Comparison of ENCODE assay signal across 1 cellular context in genomic region chr3:122642935-122643334, GRCh38.
TF ChIP-seq lines count a peak whose summit lies in the region.

No MANE protein-coding gene starts in this region.

TF ChIP-seq in SK-N-SH, 30 proteins besides CTCF, POLR2A, EP300 and RAD21 (continued from another document):
- TF ChIP-seq, protein P1, sequence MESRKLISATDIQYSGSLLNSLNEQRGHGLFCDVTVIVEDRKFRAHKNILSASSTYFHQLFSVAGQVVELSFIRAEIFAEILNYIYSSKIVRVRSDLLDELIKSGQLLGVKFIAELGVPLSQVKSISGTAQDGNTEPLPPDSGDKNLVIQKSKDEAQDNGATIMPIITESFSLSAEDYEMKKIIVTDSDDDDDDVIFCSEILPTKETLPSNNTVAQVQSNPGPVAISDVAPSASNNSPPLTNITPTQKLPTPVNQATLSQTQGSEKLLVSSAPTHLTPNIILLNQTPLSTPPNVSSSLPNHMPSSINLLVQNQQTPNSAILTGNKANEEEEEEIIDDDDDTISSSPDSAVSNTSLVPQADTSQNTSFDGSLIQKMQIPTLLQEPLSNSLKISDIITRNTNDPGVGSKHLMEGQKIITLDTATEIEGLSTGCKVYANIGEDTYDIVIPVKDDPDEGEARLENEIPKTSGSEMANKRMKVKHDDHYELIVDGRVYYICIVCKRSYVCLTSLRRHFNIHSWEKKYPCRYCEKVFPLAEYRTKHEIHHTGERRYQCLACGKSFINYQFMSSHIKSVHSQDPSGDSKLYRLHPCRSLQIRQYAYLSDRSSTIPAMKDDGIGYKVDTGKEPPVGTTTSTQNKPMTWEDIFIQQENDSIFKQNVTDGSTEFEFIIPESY (IDR thresholded peaks at IDR 0.05; ENCODE audit: borderline replicate concordance, low read depth), result no peak
- TF ChIP-seq FOSL2 (IDR thresholded peaks at IDR 0.05; ENCODE audit: borderline replicate concordance, low read depth), result no peak
- no peak for TF ChIP-seq RFX5 (IDR thresholded peaks at IDR 0.05; ENCODE audit: low read length)
- TF ChIP-seq IRF3 (IDR thresholded peaks at IDR 0.05; ENCODE audit: low read depth, low read length), result no peak
- TF ChIP-seq NFIC (IDR thresholded peaks at IDR 0.05; ENCODE audit: borderline replicate concordance), result no peak
- TF ChIP-seq TCF12 (IDR thresholded peaks at IDR 0.05), result no peak
- no peak for TF ChIP-seq ELF1 (IDR thresholded peaks at IDR 0.05)
- TF ChIP-seq TEAD4 (IDR thresholded peaks at IDR 0.05; ENCODE audit: borderline replicate concordance, insufficient read depth), result no peak
- TF ChIP-seq, protein P2, sequence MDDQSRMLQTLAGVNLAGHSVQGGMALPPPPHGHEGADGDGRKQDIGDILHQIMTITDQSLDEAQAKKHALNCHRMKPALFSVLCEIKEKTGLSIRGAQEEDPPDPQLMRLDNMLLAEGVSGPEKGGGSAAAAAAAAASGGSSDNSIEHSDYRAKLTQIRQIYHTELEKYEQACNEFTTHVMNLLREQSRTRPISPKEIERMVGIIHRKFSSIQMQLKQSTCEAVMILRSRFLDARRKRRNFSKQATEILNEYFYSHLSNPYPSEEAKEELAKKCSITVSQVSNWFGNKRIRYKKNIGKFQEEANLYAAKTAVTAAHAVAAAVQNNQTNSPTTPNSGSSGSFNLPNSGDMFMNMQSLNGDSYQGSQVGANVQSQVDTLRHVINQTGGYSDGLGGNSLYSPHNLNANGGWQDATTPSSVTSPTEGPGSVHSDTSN (IDR thresholded peaks at IDR 0.05), result no peak
TF ChIP-seq in SK-N-SH: peak in this region for 0.
